Comparison of ENCODE assay signal across 1 cellular context in genomic region chr1:198175418-198176170, GRCh38.
TF ChIP-seq lines count a peak whose summit lies in the region.

No MANE protein-coding gene starts in this region.

TF ChIP-seq in GM12878, 131 proteins besides CTCF, POLR2A, EP300 and RAD21 (continued from another document):
- TF ChIP-seq NRF1 (conservative IDR thresholded peaks at IDR 0.05; ENCODE audit: low read depth, low read length) = no peak
